ENCODE assay signal across 18 cellular contexts in the genomic region with DNA sequence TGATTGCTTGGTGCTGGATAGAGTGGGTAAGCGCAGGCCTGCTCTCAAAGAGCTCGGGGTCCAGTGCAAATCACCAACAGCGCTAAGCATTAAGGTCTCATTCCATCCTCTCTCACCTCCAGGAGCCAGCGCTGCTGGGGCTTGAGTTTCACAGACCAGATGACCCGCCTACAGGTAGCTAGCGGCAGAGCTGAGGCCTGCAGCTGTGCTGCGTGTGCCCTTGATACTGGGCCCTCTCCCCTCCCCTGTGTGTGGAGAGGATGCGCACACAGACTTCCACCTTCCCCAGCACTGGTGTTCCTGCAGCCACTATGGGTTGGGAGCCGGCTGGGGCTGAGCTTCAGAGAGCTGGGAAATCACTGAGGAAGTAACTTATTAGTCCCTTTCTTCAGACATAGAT.
A peak's percentile ranks its signal among the peaks of the same experiment; 100 is the strongest.
DNase-seq lines count a peak whose midpoint lies in the region; ATAC-seq and TF ChIP-seq lines count a peak whose summit lies in the region.
"Had no signal": no experiment of that assay in that cellular context is flagged by ENCODE, and none has a peak within 500 bp of the region (broad histone marks: within the 10 kb centered on the region; RNA-seq: fewer than 3 reads in every experiment).

No MANE protein-coding gene starts in this region.

- no peak overlapping the region for H3K4me3 Mint-ChIP-seq in T-helper 17 cell
- H3K4me3 Mint-ChIP-seq in activated T-cell treated with anti-CD3 and anti-CD28 coated beads, Interleukin-2, amount 50 U/mL, for 72 hours = no peak overlapping the region
- H3K4me3 Mint-ChIP-seq: activated CD4-positive, alpha-beta memory T cell treated with anti-CD3 and anti-CD28 coated beads, Interleukin-2, amount 10 ng/mL, durations not matched to agents 7 days and 5 days; natural killer cell had no signal

- H3K27me3 ChIP-seq in layer of hippocampus (ENCODE audit: control insufficient read depth, insufficient read depth, low read length) (no peaks in the 10 kb centered on the region), stomach (no peaks in the 10 kb centered on the region)
- H3K27me3 ChIP-seq: SJCRH30, suprapubic skin had no signal

- H3K4me3 ChIP-seq in stomach = no peak overlapping the region
- H3K4me3 ChIP-seq: K562, prostate gland, SJCRH30, suprapubic skin had no signal

- H3K27ac Mint-ChIP-seq in T-helper 17 cell = peak overlapping the region; percentile 54
- no peak overlapping the region for H3K27ac Mint-ChIP-seq in activated T-cell treated with anti-CD3 and anti-CD28 coated beads, Interleukin-2, amount 50 U/mL, for 72 hours
- H3K27ac Mint-ChIP-seq: activated CD4-positive, alpha-beta memory T cell treated with anti-CD3 and anti-CD28 coated beads, Interleukin-2, amount 10 ng/mL, durations not matched to agents 7 days and 5 days; natural killer cell had no signal

- TF ChIP-seq CTCF in stomach (IDR thresholded peaks at IDR 0.05) = no peak

- no peak for ATAC-seq in T-helper 17 cell
- no peak for ATAC-seq in activated T-cell treated with anti-CD3 and anti-CD28 coated beads, Interleukin-2, amount 50 U/mL, for 72 hours (replicated peaks in 1 of 2)
- ATAC-seq: K562, natural killer cell, PC-3 had no signal

- intact Hi-C loops in stomach (cut with DNase I; ENCODE audit: low total_unique reads) = no loop called here

- H3K9me3 Mint-ChIP-seq in activated T-cell treated with anti-CD3 and anti-CD28 coated beads, Interleukin-2, amount 50 U/mL, for 72 hours = no peaks in the 10 kb centered on the region
- H3K9me3 Mint-ChIP-seq: activated CD4-positive, alpha-beta memory T cell treated with anti-CD3 and anti-CD28 coated beads, Interleukin-2, amount 10 ng/mL, durations not matched to agents 7 days and 5 days; natural killer cell had no signal

- H3K4me1 ChIP-seq in stomach = peaks cover 10 to 59% (median 37%) of the 10 kb centered on the region in 4 donors
- H3K4me1 ChIP-seq: prostate gland had no signal

- no peak for TF ChIP-seq POLR2A in stomach (IDR thresholded peaks at IDR 0.05)

- H3K27ac ChIP-seq in layer of hippocampus (ENCODE audit: low read depth, low read length) = peak overlapping the region; percentile 89
- peak overlapping the region in 4 of 5 donors; percentile 54 to 74 (median 62) for H3K27ac ChIP-seq in stomach
- H3K27ac ChIP-seq: suprapubic skin had no signal

- H3K9me3 ChIP-seq in T-helper 17 cell (ENCODE audit: control insufficient read depth, low read length, poor library complexity, severe bottlenecking) (no peaks in the 10 kb centered on the region), stomach (no peaks in the 10 kb centered on the region)
- H3K9me3 ChIP-seq: prostate gland, SJCRH30, suprapubic skin had no signal

- no peaks in the 10 kb centered on the region for H3K36me3 Mint-ChIP-seq in T-helper 17 cell (ENCODE audit: low read depth)
- H3K36me3 Mint-ChIP-seq in activated T-cell treated with anti-CD3 and anti-CD28 coated beads, Interleukin-2, amount 50 U/mL, for 72 hours (ENCODE audit: insufficient read depth in 2 of 2) = no peaks in the 10 kb centered on the region
- H3K36me3 Mint-ChIP-seq: natural killer cell had no signal

- WGBS in stomach, 5 donors = 80 to 87% (median 84%) methylated on average over 7 to 9 of the region's 9 CpGs

- H3K4me1 Mint-ChIP-seq in T-helper 17 cell = no peaks in the 10 kb centered on the region
- no peaks in the 10 kb centered on the region for H3K4me1 Mint-ChIP-seq in activated T-cell treated with anti-CD3 and anti-CD28 coated beads, Interleukin-2, amount 50 U/mL, for 72 hours (ENCODE audit: low read depth)
- H3K4me1 Mint-ChIP-seq: activated CD4-positive, alpha-beta memory T cell treated with anti-CD3 and anti-CD28 coated beads, Interleukin-2, amount 10 ng/mL, durations not matched to agents 7 days and 5 days; natural killer cell had no signal

- peaks cover 5% of the 10 kb centered on the region for H3K27me3 Mint-ChIP-seq in T-helper 17 cell
- H3K27me3 Mint-ChIP-seq in activated T-cell treated with anti-CD3 and anti-CD28 coated beads, Interleukin-2, amount 50 U/mL, for 72 hours (ENCODE audit: low read depth) = no peaks in the 10 kb centered on the region
- H3K27me3 Mint-ChIP-seq: activated CD4-positive, alpha-beta memory T cell treated with anti-CD3 and anti-CD28 coated beads, Interleukin-2, amount 10 ng/mL, durations not matched to agents 7 days and 5 days had no signal

- no peak for TF ChIP-seq EP300 in stomach (IDR thresholded peaks at IDR 0.05)

- DNase-seq in NCI-H1417 (lab: John Stamatoyannopoulos, UW) = peak; percentile 57 to 94 (median 71)
- DNase-seq in T-helper 17 cell = no peak
- DNase-seq in stomach = no peak
- no peak for DNase-seq in DMS 273 treated with DMSO at 0.1 percent for 48 hours (lab: John Stamatoyannopoulos, UW)
- no peak for DNase-seq in activated T-cell treated with anti-CD3 and anti-CD28 coated beads, Interleukin-2, amount 50 U/mL, for 72 hours
- DNase-seq in MV-4-11 (lab: John Stamatoyannopoulos, UW) = no peak
- DNase-seq: activated CD4-positive, alpha-beta memory T cell treated with anti-CD3 and anti-CD28 coated beads, Interleukin-2, amount 10 ng/mL, durations not matched to agents 7 days and 5 days; activated naive CD4-positive, alpha-beta T cell treated with anti-CD3 and anti-CD28 coated beads, Interleukin-2, amount 50 U/mL, for 16 hours; islet precursor cell; mesendoderm; natural killer cell; NCI-H774; PC-3 had no signal

- peaks cover 0 to under 1% (median 0%) of the 10 kb centered on the region in 4 donors for H3K36me3 ChIP-seq in stomach
- H3K36me3 ChIP-seq: prostate gland, SJCRH30, suprapubic skin had no signal

Comparison
In these comparisons a context has a peak if more than half of its experiments do, and no peak if none do; other contexts are left out.
1. DNase-seq: peak in NCI-H1417 (3 of 3); none in T-helper 17 cell (0 of 3), stomach (single experiment), DMS 273 treated with DMSO at 0.1 percent for 48 hours (single experiment), activated T-cell treated with anti-CD3 and anti-CD28 coated beads, Interleukin-2, amount 50 U/mL, for 72 hours (0 of 2) and MV-4-11 (single experiment).